1 cellular context compared by ENCODE assay signal in genomic region chr7:6576024-6576866, GRCh38.
TF ChIP-seq lines count a peak whose summit lies in the region.

No MANE protein-coding gene starts in this region.

TF ChIP-seq in A549, 52 proteins besides CTCF, POLR2A, EP300 and RAD21:
- no peak for TF ChIP-seq SREBF2 (IDR thresholded peaks at IDR 0.05)
- TF ChIP-seq BCL3 (IDR thresholded peaks at IDR 0.05): no peak
